Comparison of ENCODE assay signal across 8 cellular contexts in the genomic region with DNA sequence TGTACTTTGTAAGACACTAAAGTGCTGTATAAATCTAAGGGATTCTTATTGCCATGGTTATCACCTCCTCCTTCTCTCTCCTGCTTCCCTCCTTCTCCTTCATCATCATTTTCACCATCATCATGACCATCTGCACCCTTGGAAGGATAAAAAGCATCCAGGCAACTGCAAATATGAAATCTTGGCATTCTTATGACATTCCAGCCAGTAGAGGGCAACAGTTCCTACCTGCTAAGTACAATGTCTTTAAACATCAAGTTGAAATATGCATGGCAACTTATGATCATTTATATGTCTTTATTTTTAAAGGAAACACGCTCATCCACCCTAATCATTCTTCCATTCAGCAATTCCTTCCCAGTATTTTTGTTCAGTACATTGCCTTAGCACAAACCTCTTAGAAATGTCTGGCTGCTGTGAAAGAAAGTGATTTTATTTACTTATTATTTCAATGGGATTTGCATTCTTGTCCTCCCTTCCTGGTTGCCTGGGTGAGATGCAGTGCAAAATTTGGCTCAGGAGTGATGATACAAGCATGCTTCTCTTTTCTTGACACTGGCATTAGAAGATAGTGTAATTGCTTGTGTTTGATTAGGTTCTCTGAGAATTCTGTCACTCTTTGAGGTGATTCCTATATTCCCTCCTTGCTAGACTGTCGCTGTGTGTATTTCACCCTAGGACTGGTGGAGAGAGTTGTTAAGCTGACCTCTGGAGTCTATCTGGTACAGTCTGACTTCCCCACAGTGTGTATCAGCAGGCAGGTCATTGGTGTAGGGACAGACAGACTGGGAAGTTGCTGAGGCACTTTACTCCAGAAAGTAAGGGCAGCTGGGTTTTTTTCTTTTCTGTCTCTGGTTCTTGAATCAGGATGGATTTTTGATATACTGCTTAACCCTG.
DNase-seq lines count a peak whose midpoint lies in the region; ATAC-seq and TF ChIP-seq lines count a peak whose summit lies in the region.

No MANE protein-coding gene starts in this region.

- no peak overlapping the region for H2BK12ac ChIP-seq in neuronal stem cell (ENCODE audit: low read length)

- H3K4me3 ChIP-seq in dorsolateral prefrontal cortex (no peak overlapping the region), neuronal stem cell (ENCODE audit: low read length in 2 of 2) (no peak overlapping the region)

- no peak overlapping the region for H2BK5ac ChIP-seq in neuronal stem cell (ENCODE audit: low read length)

- H3K23ac ChIP-seq in neuronal stem cell (ENCODE audit: low read depth, low read length, poor library complexity) = no peak overlapping the region

- no peak overlapping the region for H3K9ac ChIP-seq in neuronal stem cell (ENCODE audit: low read depth, low read length, poor library complexity)

- peak; percentile 32 to 73 (median 57) for TF ChIP-seq CTCF in dorsolateral prefrontal cortex (IDR thresholded peaks at IDR 0.05 in 54 of 56, conservative IDR thresholded peaks at IDR 0.05 in 2 of 56; ENCODE audit: low read depth in 1 of 56, partially characterized antibody in 56 of 56)

- H3K36me3 ChIP-seq in neuronal stem cell (replicated peaks in 1 of 2; ENCODE audit: control insufficient read depth in 2 of 2, insufficient read depth in 2 of 2, low read length in 2 of 2) = no peaks in the 10 kb centered on the region

- no peak overlapping the region for H3K14ac ChIP-seq in neuronal stem cell (ENCODE audit: low read length)

- no peaks in the 10 kb centered on the region for H3K9me3 ChIP-seq in neuronal stem cell (replicated peaks in 1 of 2; ENCODE audit: control insufficient read depth in 2 of 2, insufficient read depth in 1 of 2, low read depth in 1 of 2, low read length in 2 of 2)

- ATAC-seq in GM21390 (IDR thresholded peaks at IDR 0.05; ENCODE audit: unreplicated experiment) = no peak

- H3K18ac ChIP-seq in neuronal stem cell (ENCODE audit: low read length) = no peak overlapping the region

- H3K79me1 ChIP-seq in neuronal stem cell (ENCODE audit: low read depth, low read length) = no peaks in the 10 kb centered on the region

- no peak overlapping the region for H2BK15ac ChIP-seq in neuronal stem cell (ENCODE audit: low read length)

- WGBS in neuronal stem cell (ENCODE audit: extremely low coverage in 2 of 2, insufficient read length in 2 of 2, insufficient replicate concordance in 1 of 2), 2 donors = no CpG with 5 or more reads among the region's 2 CpGs

- H2AFZ ChIP-seq in neuronal stem cell (ENCODE audit: low read length) = no peak overlapping the region

- no peak overlapping the region for H3K4me2 ChIP-seq in neuronal stem cell (ENCODE audit: insufficient read depth, low read length, poor library complexity, severe bottlenecking)

- no peak overlapping the region for H4K91ac ChIP-seq in neuronal stem cell (ENCODE audit: low read depth, low read length, poor library complexity)

- peaks cover 0 to 10% of the 10 kb centered on the region in 2 donors for H3K4me1 ChIP-seq in neuronal stem cell (ENCODE audit: control insufficient read depth in 2 of 2, insufficient read depth in 1 of 2, low read depth in 1 of 2, low read length in 2 of 2)

- H3K27ac ChIP-seq in dorsolateral prefrontal cortex = peak overlapping the region in 1 of 59 donors; percentile 13
- no peak overlapping the region for H3K27ac ChIP-seq in neuronal stem cell (replicated peaks; ENCODE audit: low read length)

- intact Hi-C loops in dorsolateral prefrontal cortex (cut with DNase I) = no loop called here

- H2BK120ac ChIP-seq in neuronal stem cell (ENCODE audit: low read depth, low read length) = no peak overlapping the region

- no peak overlapping the region for H3K4ac ChIP-seq in neuronal stem cell (ENCODE audit: low read length)

- H2AK5ac ChIP-seq in neuronal stem cell (ENCODE audit: low read depth, low read length) = no peak overlapping the region

- H3K27me3 ChIP-seq in dorsolateral prefrontal cortex = no peaks in the 10 kb centered on the region
- no peaks in the 10 kb centered on the region for H3K27me3 ChIP-seq in neuronal stem cell (ENCODE audit: control insufficient read depth in 3 of 3, insufficient read depth in 3 of 3, low read depth in 1 of 3, low read length in 3 of 3)

- H4K8ac ChIP-seq in neuronal stem cell (ENCODE audit: low read depth, low read length) = no peak overlapping the region

- peak; percentile 13 for DNase-seq in NCI-H146 (lab: John Stamatoyannopoulos, UW)
- DNase-seq in NCI-H146 treated with DMSO at 0.1 percent for 48 hours (lab: John Stamatoyannopoulos, UW; ENCODE audit: unreplicated experiment) = no peak
- DNase-seq in NCI-H226 = peak; percentile 75
- DNase-seq in dorsolateral prefrontal cortex = no peak
- peak; percentile 42 for DNase-seq in neuronal stem cell (ENCODE audit: low spot score)
- no peak for DNase-seq in stimulated activated CD4-positive, alpha-beta T cell treated with anti-CD3 and anti-CD28 coated beads, Interleukin-12 subunit alpha, Interleukin-12 subunit beta, amount 100 ng/mL, for 4 hours
- DNase-seq in HuH-7 (ENCODE audit: low spot score) = no peak

Comparison
In these comparisons a context has a peak if more than half of its experiments do, and no peak if none do; other contexts are left out.
1. DNase-seq: peak in NCI-H146 (single experiment), NCI-H226 (single experiment) and neuronal stem cell (single experiment); none in NCI-H146 treated with DMSO at 0.1 percent for 48 hours (single experiment), dorsolateral prefrontal cortex (0 of 10), stimulated activated CD4-positive, alpha-beta T cell treated with anti-CD3 and anti-CD28 coated beads, Interleukin-12 subunit alpha, Interleukin-12 subunit beta, amount 100 ng/mL, for 4 hours (single experiment) and HuH-7 (single experiment).